Comparison of ENCODE assay signal across 8 cellular contexts in genomic region chr20:20051767-20052073, GRCh38. TPM values are rescaled to one million over a fixed set of nuclear protein-coding genes. Genes with fewer than 3 reads are reported as not detected.
DNase-seq lines count a peak whose midpoint lies in the region; ATAC-seq and TF ChIP-seq lines count a peak whose summit lies in the region.

No MANE protein-coding gene starts in this region.

- WGBS in smooth muscle cell (ENCODE audit: low lambda C conversion rate) = 3% methylated on average over 13 of the region's 13 CpGs

- peak overlapping the region; percentile 98 for H3K27ac Mint-ChIP-seq in activated T-cell treated with anti-CD3 and anti-CD28 coated beads, Interleukin-2, amount 50 U/mL, for 24 hours
- H3K27ac Mint-ChIP-seq in T-cell (peak overlapping the region; percentile 98 to 99), glutamatergic neuron (ENCODE audit: unreplicated experiment) (peak overlapping the region; percentile 95)

- peaks cover 14% of the 10 kb centered on the region for H3K4me1 ChIP-seq in smooth muscle cell (ENCODE audit: low read depth)

- peak overlapping the region; percentile 92 for H3K4me3 ChIP-seq in smooth muscle cell

- peaks cover 51% of the 10 kb centered on the region for H3K36me3 Mint-ChIP-seq in activated T-cell treated with anti-CD3 and anti-CD28 coated beads, Interleukin-2, amount 50 U/mL, for 24 hours (ENCODE audit: low read depth)
- H3K36me3 Mint-ChIP-seq in T-cell (peaks cover 34% of the 10 kb centered on the region), glutamatergic neuron (ENCODE audit: unreplicated experiment) (no peaks in the 10 kb centered on the region)

- ATAC-seq in T-cell (replicated peaks in 1 of 4) = peak in 2 of 4 experiments; percentile 2 to 4

- H3K36me3 ChIP-seq in smooth muscle cell (ENCODE audit: low read depth) = peaks cover 26% of the 10 kb centered on the region

- CTCF ChIA-PET in T-cell (lab: Charles Lee) = interaction anchor here in 1 of 2 donors (0.8 to 1.8 kb wide), 5 partner anchors 35 to 543 kb away, joined by 3 to 14 read pairs (median 5); partner anchors contain the start of gene NAA20

- peak overlapping the region; percentile 82 for H3K27ac ChIP-seq in smooth muscle cell (ENCODE audit: low read depth)

- H3K27me3 ChIP-seq in smooth muscle cell (ENCODE audit: low read depth) = peaks cover 5% of the 10 kb centered on the region

- H3K4me1 Mint-ChIP-seq in activated T-cell treated with anti-CD3 and anti-CD28 coated beads, Interleukin-2, amount 50 U/mL, for 24 hours (ENCODE audit: low read depth) = peaks cover 27% of the 10 kb centered on the region
- H3K4me1 Mint-ChIP-seq in T-cell (peaks cover 28% of the 10 kb centered on the region in 3 donors), glutamatergic neuron (ENCODE audit: low read depth, unreplicated experiment) (peaks cover 11% of the 10 kb centered on the region)

- POLR2A ChIA-PET in T-cell (lab: Charles Lee) = interaction anchor here (0.6 to 1.4 kb wide), 3 partner anchors 18 to 35 kb away, joined by 3 to 9 read pairs (median 4); partner anchors contain the start of gene NAA20 (in 1 of the 2)

- no peaks in the 10 kb centered on the region for H3K9me3 ChIP-seq in smooth muscle cell (replicated peaks; ENCODE audit: low read depth)

- DNase-seq in activated T-cell treated with anti-CD3 and anti-CD28 coated beads, Interleukin-2, amount 50 U/mL, for 24 hours = no peak
- no peak for DNase-seq in activated T-cell treated with anti-CD3 and anti-CD28 coated beads, Interleukin-2, amount 50 U/mL, for 1 hour
- DNase-seq in T-cell = no peak
- DNase-seq in glutamatergic neuron = no peak
- DNase-seq in smooth muscle cell (lab: John Stamatoyannopoulos, UW; ENCODE audit: unreplicated experiment) = no peak
- DNase-seq in stimulated activated CD4-positive, alpha-beta T cell treated with anti-CD3 and anti-CD28 coated beads, Interleukin-4, amount 100 ng/mL, for 1 hour = no peak
- DNase-seq in NAMALWA (ENCODE audit: low spot score) = no peak
- DNase-seq in stimulated activated CD4-positive, alpha-beta T cell treated with anti-CD3 and anti-CD28 coated beads, Interleukin-4, amount 100 ng/mL, for 24 hours = no peak

- H3K4me2 ChIP-seq in smooth muscle cell = peak overlapping the region; percentile 95

- H3K4me3 Mint-ChIP-seq in activated T-cell treated with anti-CD3 and anti-CD28 coated beads, Interleukin-2, amount 50 U/mL, for 24 hours = peak overlapping the region; percentile 99
- H3K4me3 Mint-ChIP-seq in T-cell = peak overlapping the region; percentile 90 to 99 (median 98)
- peak overlapping the region; percentile 100 for H3K4me3 Mint-ChIP-seq in glutamatergic neuron (ENCODE audit: unreplicated experiment)

- peaks cover 3% of the 10 kb centered on the region for H4K20me1 ChIP-seq in smooth muscle cell (ENCODE audit: low read depth)

- H3K9me3 Mint-ChIP-seq in activated T-cell treated with anti-CD3 and anti-CD28 coated beads, Interleukin-2, amount 50 U/mL, for 24 hours = no peaks in the 10 kb centered on the region
- H3K9me3 Mint-ChIP-seq in T-cell = no peaks in the 10 kb centered on the region
- H3K9me3 Mint-ChIP-seq in glutamatergic neuron (ENCODE audit: unreplicated experiment) = peaks cover 6% of the 10 kb centered on the region

- H3K79me2 ChIP-seq in smooth muscle cell (ENCODE audit: low read depth) = peaks cover 20% of the 10 kb centered on the region

- no peak for TF ChIP-seq CTCF in glutamatergic neuron (IDR thresholded peaks at IDR 0.05; ENCODE audit: partially characterized antibody, unreplicated experiment)
- TF ChIP-seq CTCF in smooth muscle cell (IDR thresholded peaks at IDR 0.05; ENCODE audit: borderline replicate concordance, insufficient read depth, poor library complexity, severe bottlenecking) = no peak

- peak overlapping the region; percentile 92 for H3K9ac ChIP-seq in smooth muscle cell (ENCODE audit: low read depth)

- H3F3A ChIP-seq in smooth muscle cell (ENCODE audit: low read depth) = no peaks in the 10 kb centered on the region

- peaks cover 6% of the 10 kb centered on the region for H3K27me3 Mint-ChIP-seq in activated T-cell treated with anti-CD3 and anti-CD28 coated beads, Interleukin-2, amount 50 U/mL, for 24 hours
- H3K27me3 Mint-ChIP-seq in T-cell (peaks cover 6% of the 10 kb centered on the region in 2 donors), glutamatergic neuron (ENCODE audit: unreplicated experiment) (peaks cover 7% of the 10 kb centered on the region)

- H2AFZ ChIP-seq in smooth muscle cell (ENCODE audit: low read depth) = peak overlapping the region; percentile 95

RNA-seq across cellular contexts. Expression of gene CRNKL1, which starts 0.5 kb away (rescaled TPM):
- total RNA-seq in T-cell = 10 to 100 TPM; 17.8 to 27.0 (median 24.8) TPM
- total RNA-seq in glutamatergic neuron (ENCODE audit: unreplicated experiment) = 28.7 TPM
- 21.5 and 26.0 TPM in 2 replicates for total RNA-seq in smooth muscle cell
- 12.0 and 12.3 TPM in 2 replicates for polyA plus RNA-seq in smooth muscle cell

RNA-seq across cellular contexts. Expression of gene CFAP61, which starts 0.6 kb away (rescaled TPM):
- not detected for total RNA-seq in T-cell
- total RNA-seq in glutamatergic neuron (ENCODE audit: unreplicated experiment) = 5.0 TPM
- 0.72 TPM in 1 of 2 replicates, not detected in the other for total RNA-seq in smooth muscle cell
- not detected in 2 replicates for polyA plus RNA-seq in smooth muscle cell

RNA-seq across cellular contexts. Expression of gene NAA20, which starts 34.6 kb away (rescaled TPM):
- total RNA-seq in T-cell (10 to 100 TPM; 21.7 to 35.6 (median 35.0) TPM), glutamatergic neuron (ENCODE audit: unreplicated experiment) (33.5 TPM), smooth muscle cell (35.4 and 49.4 TPM in 2 replicates)
- 96.9 and 101 TPM in 2 replicates for polyA plus RNA-seq in smooth muscle cell
